In genomic region chr1:228637529-228637928, GRCh38 we compare ENCODE assay signal across 7 cellular contexts.
DNase-seq lines count a peak whose midpoint lies in the region; ATAC-seq and TF ChIP-seq lines count a peak whose summit lies in the region.
"Not testable (repeated sequence)": the region's sequence is repeated elsewhere in the genome, so short reads cannot be mapped to it uniquely, and the experiment has no call there.

No MANE protein-coding gene starts in this region.

- not testable (repeated sequence) for H2AFZ ChIP-seq in OCI-LY1 (ENCODE audit: low read length)

- not testable (repeated sequence) for H4K20me1 ChIP-seq in OCI-LY1 (ENCODE audit: insufficient read depth, low read length)

- not testable (repeated sequence) for H3K9me3 ChIP-seq in OCI-LY1 (ENCODE audit: low read length); ovary; stomach

- peak overlapping the region; percentile 30; the same call in 1 of the 2 replicates for H3K4me3 ChIP-seq in GM12864 (ENCODE audit: low read depth, low read length)
- peak overlapping the region; percentile 50 for H3K4me3 ChIP-seq in OCI-LY1 (ENCODE audit: low read depth, low read length, poor library complexity, severe bottlenecking)
- peak overlapping the region; percentile 29 for H3K4me3 ChIP-seq in choroid plexus epithelial cell (ENCODE audit: low read depth, low read length)
- peak overlapping the region; percentile 35 for H3K4me3 ChIP-seq in ovary
- peak overlapping the region in 3 of 4 donors; percentile 33 to 44 (median 41) for H3K4me3 ChIP-seq in stomach

- TF ChIP-seq EP300 in ovary (IDR thresholded peaks at IDR 0.05); stomach (IDR thresholded peaks at IDR 0.05): not testable (repeated sequence)

- H3K27me3 ChIP-seq in OCI-LY1 (ENCODE audit: insufficient read depth, low read length); ovary; stomach: not testable (repeated sequence)

- not testable (repeated sequence) for H3K36me3 ChIP-seq in OCI-LY1 (ENCODE audit: insufficient read depth, low read length); ovary; stomach

- not testable (repeated sequence) for DNase-seq in GM12864 (ENCODE audit: low read depth); choroid plexus epithelial cell (ENCODE audit: low read depth); stomach
- peak; percentile 24 for DNase-seq in activated naive CD4-positive, alpha-beta T cell treated with anti-CD3 and anti-CD28 coated beads, Interleukin-2, amount 50 U/mL, for 16 hours
- peak; percentile 54 for DNase-seq in left ventricle myocardium superior
- peak in 3 of 5 donors; percentile 60 to 73 (median 66) for DNase-seq in ovary

- 27% methylated on average over 16 of the region's 39 CpGs; no CpG with 5 or more reads in 2 of the 3 donors for WGBS in ovary, 3 donors
- WGBS in stomach, 5 donors = 2% methylated on average over 14 of the region's 39 CpGs; no CpG with 5 or more reads in 4 of the 5 donors

- not testable (repeated sequence) for H3F3A ChIP-seq in OCI-LY1 (ENCODE audit: insufficient read depth, low read length)

- not testable (repeated sequence) for H3K79me2 ChIP-seq in OCI-LY1 (ENCODE audit: insufficient read depth, low read length)

- TF ChIP-seq CTCF in GM12864 (IDR thresholded peaks at IDR 0.05; ENCODE audit: low read depth, low read length, missing control alignments); OCI-LY1 (IDR thresholded peaks at IDR 0.05; ENCODE audit: low read length); choroid plexus epithelial cell (conservative IDR thresholded peaks at IDR 0.05; ENCODE audit: low read depth, low read length); ovary (IDR thresholded peaks at IDR 0.05); stomach (IDR thresholded peaks at IDR 0.05): not testable (repeated sequence)

- intact Hi-C loops in left ventricle myocardium superior (cut with micrococcal nuclease); ovary (cut with DNase I); stomach (cut with DNase I; ENCODE audit: low total_unique reads): not testable (repeated sequence)

- not testable (repeated sequence) for ATAC-seq in left ventricle myocardium superior

- H3K9ac ChIP-seq in OCI-LY1 (ENCODE audit: low read length) = peak overlapping the region; percentile 52; the same call in 1 of the 2 replicates

- peak overlapping the region; percentile 56; the same call in 1 of the 2 replicates for H3K4me2 ChIP-seq in OCI-LY1 (ENCODE audit: low read length)

- H3K4me1 ChIP-seq in OCI-LY1 (ENCODE audit: insufficient read depth, low read length, severe bottlenecking); ovary (ENCODE audit: insufficient read depth); stomach: not testable (repeated sequence)

- not testable (repeated sequence) for TF ChIP-seq POLR2A in ovary (IDR thresholded peaks at IDR 0.05); stomach (IDR thresholded peaks at IDR 0.05)

- peak overlapping the region; percentile 70 for H3K27ac ChIP-seq in OCI-LY1 (ENCODE audit: low read depth, low read length, poor library complexity, severe bottlenecking)
- not testable (repeated sequence) for H3K27ac ChIP-seq in ovary, stomach

- not testable (repeated sequence) for H3K9me2 ChIP-seq in OCI-LY1 (ENCODE audit: low read depth, low read length)
